ENCODE assay signal across 8 cellular contexts in genomic region chr16:85393674-85394510, GRCh38.
DNase-seq lines count a peak whose midpoint lies in the region; ATAC-seq lines count a peak whose summit lies in the region.

No MANE protein-coding gene starts in this region.

- ATAC-seq in left ventricle myocardium superior (peak; percentile 51), HG03175 (IDR thresholded peaks at IDR 0.05; ENCODE audit: unreplicated experiment) (no peak), GM21825 (IDR thresholded peaks at IDR 0.05; ENCODE audit: unreplicated experiment) (no peak)

- DNase-seq in DMS53 (lab: John Stamatoyannopoulos, UW) (peak; percentile 22), DMS53 treated with DMSO at 0.1 percent for 48 hours (lab: John Stamatoyannopoulos, UW; ENCODE audit: unreplicated experiment) (no peak), SHP77 (lab: John Stamatoyannopoulos, UW) (peak; percentile 46 to 63), left ventricle myocardium superior (peak; percentile 79)
- peak; percentile 66 for DNase-seq in activated naive CD4-positive, alpha-beta T cell treated with Interleukin-2 at 50 U/mL for 16 hours
- peak; percentile 33 to 59 for DNase-seq in stimulated activated CD4-positive, alpha-beta T cell treated with anti-CD3 and anti-CD28 coated beads, Interleukin-15, amount 100 ng/mL, for 1 hour (ENCODE audit: low read depth in 1 of 2, low spot score in 1 of 2)

- intact Hi-C loops in left ventricle myocardium superior (cut with micrococcal nuclease) = no loop called here
